ENCODE assay signal across 14 cellular contexts in the genomic region with DNA sequence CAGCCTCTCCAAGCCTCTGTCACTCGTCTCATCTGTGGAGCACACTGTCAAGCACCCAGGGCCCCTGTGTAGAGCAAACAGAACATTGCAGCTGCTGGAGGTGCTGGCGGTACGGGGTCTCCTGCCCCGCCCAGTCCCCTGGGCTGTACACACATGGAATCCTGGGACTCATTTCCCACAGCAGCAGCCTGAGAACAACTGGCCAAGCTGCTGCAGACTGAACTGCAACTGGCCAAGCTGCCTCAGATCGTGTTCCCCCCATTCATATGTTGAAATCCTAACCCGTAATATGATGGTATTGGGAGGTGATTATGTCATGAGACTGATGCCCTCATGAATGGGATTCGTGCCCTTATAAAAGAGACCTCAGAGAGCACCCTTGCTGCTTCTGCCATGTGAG.
A peak's percentile ranks its signal among the peaks of the same experiment; 100 is the strongest.
DNase-seq lines count a peak whose midpoint lies in the region; ATAC-seq and TF ChIP-seq lines count a peak whose summit lies in the region.
"Had no signal": no experiment of that assay in that cellular context is flagged by ENCODE, and none has a peak within 500 bp of the region (broad histone marks: within the 10 kb centered on the region; RNA-seq: fewer than 3 reads in every experiment).

No MANE protein-coding gene starts in this region.

- intact Hi-C loops in CD4-positive, alpha-beta memory T cell (cut with micrococcal nuclease): no loop called here

- POLR2A ChIA-PET in CD4-positive, alpha-beta memory T cell (lab: Charles Lee; ENCODE audit: partially characterized antibody): interaction anchor here (0.8 to 8.0 kb wide), 5 partner anchors 18 to 80 kb away, joined by 3 to 32 read pairs (median 5); no protein-coding TSS in a partner anchor

- peak overlapping the region in 4 of 8 donors; percentile 24 to 84 (median 58) for H3K4me3 Mint-ChIP-seq in CD4-positive, alpha-beta memory T cell
- H3K4me3 Mint-ChIP-seq in glutamatergic neuron (ENCODE audit: unreplicated experiment): peak overlapping the region; percentile 59
- H3K4me3 Mint-ChIP-seq: neural crest cell had no signal

- no peaks in the 10 kb centered on the region for H3K27me3 Mint-ChIP-seq in CD4-positive, alpha-beta memory T cell
- peaks cover 3% of the 10 kb centered on the region for H3K27me3 Mint-ChIP-seq in glutamatergic neuron (ENCODE audit: unreplicated experiment)

- no peak overlapping the region for H3K9ac ChIP-seq in BLaER1 treated with 17β-estradiol and CSF1 and Interleukin-3, amounts not matched to agents 10 nM and 100 nM

- DNase-seq in CD4-positive, alpha-beta memory T cell: no peak
- DNase-seq in SHP77 (lab: John Stamatoyannopoulos, UW): peak; percentile 70 to 86
- DNase-seq in glutamatergic neuron: peak; percentile 45
- no peak for DNase-seq in SW 1271 (lab: John Stamatoyannopoulos, UW)
- DNase-seq: Calu3, cerebellar nuclear complex, hypothalamus, left lung, NCI-H2227 treated with DMSO at 0.1 percent for 48 hours, T-helper 2 cell had no signal

- no peaks in the 10 kb centered on the region for H3K27me3 ChIP-seq in BLaER1 treated with 17β-estradiol and CSF1 and Interleukin-3, amounts not matched to agents 10 nM and 100 nM
- no peaks in the 10 kb centered on the region for H3K27me3 ChIP-seq in CD4-positive, alpha-beta memory T cell (ENCODE audit: insufficient read depth, low read length)
- H3K27me3 ChIP-seq: left lung had no signal

- no peak for TF ChIP-seq CTCF in glutamatergic neuron (IDR thresholded peaks at IDR 0.05; ENCODE audit: partially characterized antibody, unreplicated experiment)

- CTCF ChIA-PET in CD4-positive, alpha-beta memory T cell (lab: Charles Lee; ENCODE audit: partially characterized antibody): interaction anchor here (1.4 to 1.5 kb wide), 2 partner anchors 13 to 60 kb away, joined by 4 read pairs; no protein-coding TSS in a partner anchor

- H3K36me3 ChIP-seq in BLaER1 treated with 17β-estradiol and CSF1 and Interleukin-3, amounts not matched to agents 10 nM and 100 nM: peaks cover 56 to 90% (median 82%) of the 10 kb centered on the region in 11 experiments
- H3K36me3 ChIP-seq in CD4-positive, alpha-beta memory T cell (ENCODE audit: insufficient read depth, low read length): peaks cover 13% of the 10 kb centered on the region

- no peak overlapping the region for H3K4me3 ChIP-seq in BLaER1 treated with 17β-estradiol and CSF1 and Interleukin-3, amounts not matched to agents 10 nM and 100 nM
- no peak overlapping the region for H3K4me3 ChIP-seq in CD4-positive, alpha-beta memory T cell (ENCODE audit: low read length in 2 of 2)
- H3K4me3 ChIP-seq: left lung had no signal

- H3K4me2 ChIP-seq in BLaER1 treated with 17β-estradiol and CSF1 and Interleukin-3, amounts not matched to agents 10 nM and 100 nM: peak overlapping the region in 7 of 11 experiments; percentile 16 to 51 (median 30); a peak in 10 of 22 replicates

- peaks cover 45 to 76% of the 10 kb centered on the region in 2 donors for H3K36me3 Mint-ChIP-seq in CD4-positive, alpha-beta memory T cell
- no peaks in the 10 kb centered on the region for H3K36me3 Mint-ChIP-seq in glutamatergic neuron (ENCODE audit: unreplicated experiment)

- H3K9me3 ChIP-seq in BLaER1 treated with 17β-estradiol and CSF1 and Interleukin-3, amounts not matched to agents 10 nM and 100 nM (replicated peaks in 1 of 11): peaks cover 35 to 50% (median 38%) of the 10 kb centered on the region in 11 experiments
- no peaks in the 10 kb centered on the region for H3K9me3 ChIP-seq in CD4-positive, alpha-beta memory T cell (ENCODE audit: control insufficient read depth in 1 of 2, low read length in 2 of 2)

- H3K4me1 Mint-ChIP-seq in CD4-positive, alpha-beta memory T cell: peaks cover 79 to 100% (median 90%) of the 10 kb centered on the region in 4 donors
- peaks cover 53% of the 10 kb centered on the region for H3K4me1 Mint-ChIP-seq in glutamatergic neuron (ENCODE audit: low read depth, unreplicated experiment)

- H3K4me1 ChIP-seq in BLaER1 treated with 17β-estradiol and CSF1 and Interleukin-3, amounts not matched to agents 10 nM and 100 nM: peaks cover 21 to 47% (median 32%) of the 10 kb centered on the region in 10 experiments
- peaks cover 100% of the 10 kb centered on the region for H3K4me1 ChIP-seq in CD4-positive, alpha-beta memory T cell (ENCODE audit: insufficient read depth, low read length)

- peak overlapping the region in 3 of 11 experiments; percentile 14 to 36 (median 33); a peak in 3 of 22 replicates for H3K27ac ChIP-seq in BLaER1 treated with 17β-estradiol and CSF1 and Interleukin-3, amounts not matched to agents 10 nM and 100 nM
- peak overlapping the region; percentile 21 for H3K27ac ChIP-seq in CD4-positive, alpha-beta memory T cell (ENCODE audit: low read depth, low read length)
- H3K27ac ChIP-seq: left lung had no signal

- H4K20me1 ChIP-seq in BLaER1 treated with 17β-estradiol and CSF1 and Interleukin-3, amounts not matched to agents 10 nM and 100 nM: peaks cover 16 to 84% (median 52%) of the 10 kb centered on the region in 11 experiments; a peak in 20 of 22 replicates

- peak overlapping the region; percentile 44 to 94 (median 72) for H3K27ac Mint-ChIP-seq in CD4-positive, alpha-beta memory T cell
- peak overlapping the region; percentile 88 for H3K27ac Mint-ChIP-seq in glutamatergic neuron (ENCODE audit: unreplicated experiment)

- ATAC-seq in HG02981 (IDR thresholded peaks at IDR 0.05; ENCODE audit: unreplicated experiment) (no peak), HG03521 (IDR thresholded peaks at IDR 0.05; ENCODE audit: unreplicated experiment) (no peak)
- ATAC-seq: left lung had no signal

- H3K9me3 Mint-ChIP-seq in CD4-positive, alpha-beta memory T cell: peaks cover 0 to 6% (median 0%) of the 10 kb centered on the region in 8 donors
- H3K9me3 Mint-ChIP-seq in glutamatergic neuron (ENCODE audit: unreplicated experiment): peaks cover 11% of the 10 kb centered on the region
- H3K9me3 Mint-ChIP-seq: neural crest cell had no signal

Comparison
In these comparisons a context has a peak if more than half of its experiments do, and no peak if none do; other contexts are left out.
1. DNase-seq: peak in SHP77 (2 of 2) and glutamatergic neuron (single experiment); none in CD4-positive, alpha-beta memory T cell (0 of 5) and SW 1271 (0 of 2).